ENCODE assay signal across 19 cellular contexts in genomic region chr9:109632817-109633216, GRCh38.
"Had no signal": no experiment of that assay in that cellular context is flagged by ENCODE, and none has a peak within 500 bp of the region (broad histone marks: within the 10 kb centered on the region; RNA-seq: fewer than 3 reads in every experiment).

No MANE protein-coding gene starts in this region.

- H3K4me1 ChIP-seq: esophagus squamous epithelium, left ventricle myocardium inferior, spleen, thyroid gland had no signal

- ATAC-seq: activated CD8-positive, alpha-beta T cell treated with anti-CD3 and anti-CD28 coated beads for 36 hours; effector memory CD8-positive, alpha-beta T cell; naive thymus-derived CD4-positive, alpha-beta T cell; stimulated activated memory B cell treated with anti-CD40 and anti-IgM and Interleukin-4, amounts not matched to agents 10 μg/mL and 1 μg/mL and 100 μg/mL, for 72 hours had no signal

- H3K4me3 ChIP-seq: esophagus squamous epithelium, left ventricle myocardium inferior, ovary, spleen, thyroid gland had no signal

- H3K9me3 ChIP-seq: esophagus squamous epithelium, left ventricle myocardium inferior, ovary, thyroid gland had no signal

- H3K27ac ChIP-seq: esophagus squamous epithelium, left ventricle myocardium inferior, ovary, spleen, thyroid gland had no signal

- H3K36me3 ChIP-seq: esophagus squamous epithelium, left ventricle myocardium inferior, ovary, spleen, thyroid gland had no signal

- DNase-seq: activated CD4-positive, alpha-beta T cell treated with anti-CD3 and anti-CD28 coated beads, Interleukin-2, amount 10 ng/mL, durations not matched to agents 24 days and 14 days; activated CD8-positive, alpha-beta T cell treated with anti-CD3 and anti-CD28 coated beads for 36 hours; activated naive CD4-positive, alpha-beta T cell treated with anti-CD3 and anti-CD28 coated beads, Interleukin-2, amount 10 ng/mL, durations not matched to agents 7 days and 5 days; activated T-cell treated with anti-CD3 and anti-CD28 coated beads, Interleukin-2, amount 50 U/mL, for 24 hours; dermis blood vessel endothelial cell; effector memory CD8-positive, alpha-beta T cell; esophagus squamous epithelium; glutamatergic neuron; kidney; left ventricle myocardium inferior; naive thymus-derived CD4-positive, alpha-beta T cell; ovary; spleen; stimulated activated CD4-positive, alpha-beta T cell treated with anti-CD3 and anti-CD28 coated beads, Interleukin-4, amount 100 ng/mL, for 4 hours; thyroid gland had no signal

- FAIRE-seq: astrocyte, bronchial epithelial cell, kidney, urothelium cell line had no signal

- H3K27me3 ChIP-seq: ovary, thyroid gland had no signal
